In the genomic region with DNA sequence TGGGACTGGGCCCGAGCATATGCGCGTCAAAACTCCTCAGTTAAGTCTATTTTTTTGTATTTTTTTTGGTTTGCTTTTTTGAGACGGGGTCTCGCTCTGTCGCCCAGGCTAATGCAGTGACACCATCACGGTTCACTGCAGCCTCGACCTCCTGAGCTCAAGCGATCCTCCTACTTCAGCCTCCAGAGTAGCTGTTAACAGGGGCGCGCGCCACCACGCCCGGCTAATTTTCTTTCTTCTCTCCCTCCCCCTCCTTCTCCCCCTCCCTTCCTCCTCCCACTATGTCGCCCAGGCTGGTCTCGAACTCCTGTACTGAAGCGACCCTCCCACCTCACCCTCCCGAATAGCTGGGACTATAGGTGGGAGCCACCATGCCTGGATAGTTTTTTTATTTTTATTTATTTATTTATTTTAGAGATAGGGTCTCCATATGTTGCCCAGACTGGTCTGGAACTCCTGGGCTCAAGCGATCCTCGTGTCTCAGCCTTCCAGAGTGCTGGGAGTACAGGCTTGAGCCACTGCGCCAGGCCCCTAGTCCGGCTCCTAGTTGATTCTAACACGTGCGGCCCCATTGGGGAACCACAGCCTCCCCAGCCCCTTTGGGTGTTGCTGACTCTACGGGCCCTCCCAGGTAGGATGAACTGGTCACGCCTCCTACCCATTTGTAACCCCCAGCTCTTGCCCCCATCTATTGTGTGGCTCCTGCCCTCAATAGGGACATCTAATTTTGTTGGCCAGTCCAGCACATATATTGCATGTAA, we compare ENCODE assay signal across 9 cellular contexts. TPM values are rescaled to one million over a fixed set of nuclear protein-coding genes. Genes with fewer than 3 reads are reported as not detected.
DNase-seq lines count a peak whose midpoint lies in the region; ATAC-seq and TF ChIP-seq lines count a peak whose summit lies in the region.
"Had no signal": no experiment of that assay in that cellular context is flagged by ENCODE, and none has a peak within 500 bp of the region (broad histone marks: within the 10 kb centered on the region; RNA-seq: fewer than 3 reads in every experiment).

No MANE protein-coding gene starts in this region.

- peaks cover 42% of the 10 kb centered on the region for H3K4me1 ChIP-seq in mesenchymal stem cell (ENCODE audit: control insufficient read depth, insufficient read depth, low read depth, low read length)
- peaks cover 23% of the 10 kb centered on the region for H3K4me1 ChIP-seq in upper lobe of right lung

- H3K27ac ChIP-seq in mesenchymal stem cell (ENCODE audit: low read length, poor library complexity, severe bottlenecking) (peak overlapping the region; percentile 30), upper lobe of right lung (peak overlapping the region; percentile 92)

- intact Hi-C loops in MCF 10A (cut with micrococcal nuclease) (loop anchor here (1.0 kb wide), 3 partner anchors 19 to 55 kb away; a partner anchor contains a TSS), upper lobe of right lung (cut with DNase I) (no loop called here)

- H3K27me3 Mint-ChIP-seq in activated naive CD4-positive, alpha-beta T cell treated with anti-CD3 and anti-CD28 coated beads, Interleukin-2, amount 10 ng/mL, durations not matched to agents 7 days and 5 days = no peaks in the 10 kb centered on the region
- no peaks in the 10 kb centered on the region for H3K27me3 Mint-ChIP-seq in MCF 10A (ENCODE audit: insufficient read depth, unreplicated experiment)

- H2AFZ ChIP-seq in mesenchymal stem cell (ENCODE audit: low read depth, low read length) = no peak overlapping the region

- no peaks in the 10 kb centered on the region for H3K27me3 ChIP-seq in mesenchymal stem cell (ENCODE audit: control insufficient read depth in 1 of 2, insufficient read depth in 1 of 2, low read length in 2 of 2)
- H3K27me3 ChIP-seq in upper lobe of right lung = no peaks in the 10 kb centered on the region

- peaks cover 44% of the 10 kb centered on the region for H3K79me1 ChIP-seq in mesenchymal stem cell (replicated peaks; ENCODE audit: low read length, poor library complexity, severe bottlenecking)

- H3K14ac ChIP-seq in mesenchymal stem cell (ENCODE audit: low read length in 2 of 2) = no peak overlapping the region

- no peak overlapping the region for H2AK5ac ChIP-seq in mesenchymal stem cell (ENCODE audit: low read length, severe bottlenecking)

- no peak overlapping the region for H2BK12ac ChIP-seq in mesenchymal stem cell (ENCODE audit: low read length in 2 of 2)

- H4K91ac ChIP-seq in mesenchymal stem cell (ENCODE audit: low read length) = no peak overlapping the region

- peak overlapping the region; percentile 72 for H3K4me2 ChIP-seq in mesenchymal stem cell (ENCODE audit: low read length, poor library complexity, severe bottlenecking)

- H3K23ac ChIP-seq in mesenchymal stem cell (ENCODE audit: low read length in 2 of 2) = no peak overlapping the region

- H3K4me3 ChIP-seq in mesenchymal stem cell (ENCODE audit: insufficient read depth in 1 of 2, low read depth in 1 of 2, low read length in 2 of 2) (peak overlapping the region; percentile 60 to 86), upper lobe of right lung (peak overlapping the region; percentile 67)

- WGBS in mesenchymal stem cell = 51% methylated on average over 22 of the region's 26 CpGs

- peak overlapping the region; percentile 19 for H2BK15ac ChIP-seq in mesenchymal stem cell (ENCODE audit: low read depth, poor library complexity, severe bottlenecking)

- H3K36me3 ChIP-seq in mesenchymal stem cell (ENCODE audit: control insufficient read depth in 1 of 2, insufficient read depth in 2 of 2, low read depth in 1 of 2, low read length in 2 of 2) (peaks cover 0 to 10% of the 10 kb centered on the region in 2 experiments), upper lobe of right lung (no peaks in the 10 kb centered on the region)

- CTCF ChIA-PET in activated naive CD4-positive, alpha-beta T cell treated with anti-CD3 and anti-CD28 coated beads, Interleukin-2, amount 10 ng/mL, durations not matched to agents 7 days and 5 days (lab: Charles Lee) = interaction anchor here (0.6 kb wide), 1 partner anchor 58 kb away, joined by 3 read pairs; no protein-coding TSS in a partner anchor
- CTCF ChIA-PET in MCF 10A (lab: Yijun Ruan, JAX) = interaction anchor here (0.5 to 1.1 kb wide), 4 partner anchors 9 to 137 kb away, joined by 3 to 5 read pairs (median 4); no protein-coding TSS in a partner anchor

- ATAC-seq in upper lobe of right lung = no peak

- peak overlapping the region; percentile 84 for H3K4me3 Mint-ChIP-seq in activated naive CD4-positive, alpha-beta T cell treated with anti-CD3 and anti-CD28 coated beads, Interleukin-2, amount 10 ng/mL, durations not matched to agents 7 days and 5 days
- H3K4me3 Mint-ChIP-seq in MCF 10A (ENCODE audit: unreplicated experiment) = peak overlapping the region; percentile 94

- H2BK5ac ChIP-seq in mesenchymal stem cell (ENCODE audit: low read depth, low read length, poor library complexity, severe bottlenecking) = no peak overlapping the region

- H3K9me3 ChIP-seq in mesenchymal stem cell (ENCODE audit: control insufficient read depth, low read length) (no peaks in the 10 kb centered on the region), upper lobe of right lung (no peaks in the 10 kb centered on the region)

- H3K9ac ChIP-seq in mesenchymal stem cell (ENCODE audit: low read length) = peak overlapping the region; percentile 95

- no peak overlapping the region for H4K8ac ChIP-seq in mesenchymal stem cell (ENCODE audit: low read length)

- DNase-seq in activated naive CD4-positive, alpha-beta T cell treated with anti-CD3 and anti-CD28 coated beads, Interleukin-2, amount 10 ng/mL, durations not matched to agents 7 days and 5 days = no peak
- DNase-seq in activated naive CD4-positive, alpha-beta T cell treated with Interleukin-2 at 50 U/mL for 16 hours = no peak
- DNase-seq in MCF 10A (ENCODE audit: unreplicated experiment) (no peak), mesenchymal stem cell (no peak), upper lobe of right lung (no peak), GM10266 (ENCODE audit: extremely low spot score) (no peak), AG08396 (ENCODE audit: low spot score) (no peak), activated gamma-delta T cell (lab: John Stamatoyannopoulos, UW) (no peak)

- no peaks in the 10 kb centered on the region for H3K36me3 Mint-ChIP-seq in activated naive CD4-positive, alpha-beta T cell treated with anti-CD3 and anti-CD28 coated beads, Interleukin-2, amount 10 ng/mL, durations not matched to agents 7 days and 5 days
- peaks cover 21% of the 10 kb centered on the region for H3K36me3 Mint-ChIP-seq in MCF 10A (ENCODE audit: insufficient read depth, unreplicated experiment)

- no peak for TF ChIP-seq CTCF in MCF 10A (IDR thresholded peaks at IDR 0.05; ENCODE audit: unreplicated experiment)
- no peak for TF ChIP-seq CTCF in upper lobe of right lung (IDR thresholded peaks at IDR 0.05)
- no peak for TF ChIP-seq CTCF in GM10266 (IDR thresholded peaks at IDR 0.05; ENCODE audit: control insufficient read depth, insufficient read depth, low read depth, missing control alignments)

- peak overlapping the region in 1 of 2 experiments; percentile 60 for H3K4ac ChIP-seq in mesenchymal stem cell (ENCODE audit: low read depth in 1 of 2, low read length in 2 of 2)

- POLR2A ChIA-PET in MCF 10A (lab: Yijun Ruan, JAX) = interaction anchor here (0.6 to 2.3 kb wide), 13 partner anchors 13 to 194 kb away, joined by 3 to 27 read pairs (median 5); a partner anchor contains a TSS

- peak overlapping the region; percentile 91 for H3K27ac Mint-ChIP-seq in activated naive CD4-positive, alpha-beta T cell treated with anti-CD3 and anti-CD28 coated beads, Interleukin-2, amount 10 ng/mL, durations not matched to agents 7 days and 5 days
- peak overlapping the region; percentile 97 for H3K27ac Mint-ChIP-seq in MCF 10A (ENCODE audit: low read depth, unreplicated experiment)

- H3K4me1 Mint-ChIP-seq in activated naive CD4-positive, alpha-beta T cell treated with anti-CD3 and anti-CD28 coated beads, Interleukin-2, amount 10 ng/mL, durations not matched to agents 7 days and 5 days = peaks cover 39% of the 10 kb centered on the region
- peaks cover 17% of the 10 kb centered on the region for H3K4me1 Mint-ChIP-seq in MCF 10A (ENCODE audit: insufficient read depth, unreplicated experiment)

- H3K18ac ChIP-seq in mesenchymal stem cell (ENCODE audit: low read depth in 1 of 2, low read length in 2 of 2) = peak overlapping the region; percentile 48 to 74

- no peak overlapping the region for H2BK120ac ChIP-seq in mesenchymal stem cell (ENCODE audit: low read depth, low read length)

- TSS peak; percentile 53 for BruUV-seq in MCF 10A (replicated peaks; lab: Mats Ljungman, UMichigan)

- no peaks in the 10 kb centered on the region for H3K9me3 Mint-ChIP-seq in activated naive CD4-positive, alpha-beta T cell treated with anti-CD3 and anti-CD28 coated beads, Interleukin-2, amount 10 ng/mL, durations not matched to agents 7 days and 5 days
- H3K9me3 Mint-ChIP-seq in MCF 10A (ENCODE audit: unreplicated experiment) = no peaks in the 10 kb centered on the region

RNA-seq across cellular contexts. Expression of a gene that starts 0.8 kb away (rescaled TPM):
- total RNA-seq in MCF 10A (2022) (1.5 and 1.7 TPM in 2 replicates), upper lobe of right lung (1.6 TPM)
- 1.1 TPM for polyA plus RNA-seq in mesenchymal stem cell (2013, experiment 1 of 2)
- 1.5 TPM for polyA plus RNA-seq in mesenchymal stem cell (2013, experiment 2 of 2)

RNA-seq across cellular contexts. Expression of a gene that starts 5.4 kb away (rescaled TPM):
- 1,779 and 1,872 TPM in 2 replicates for total RNA-seq in MCF 10A (2022)
- 995 TPM for polyA plus RNA-seq in mesenchymal stem cell (2013, experiment 1 of 2)
- polyA plus RNA-seq in mesenchymal stem cell (2013, experiment 2 of 2) = 1,024 TPM
- 721 TPM for total RNA-seq in upper lobe of right lung

RNA-seq across cellular contexts. Expression of a gene that starts 13.8 kb away (rescaled TPM):
- total RNA-seq in MCF 10A (2022) = 0.63 and 0.98 TPM in 2 replicates
- polyA plus RNA-seq in mesenchymal stem cell (2013, experiment 1 of 2) = not detected
- not detected for polyA plus RNA-seq in mesenchymal stem cell (2013, experiment 2 of 2)
- total RNA-seq in upper lobe of right lung = 0.55 TPM
- total RNA-seq: RPMI7951 had no signal

RNA-seq across cellular contexts. Expression of a gene that starts 19.1 kb away (rescaled TPM):
- total RNA-seq in MCF 10A (2022) = 3.2 and 3.9 TPM in 2 replicates
- 0.17 TPM for polyA plus RNA-seq in mesenchymal stem cell (2013, experiment 1 of 2)
- 0.18 TPM for polyA plus RNA-seq in mesenchymal stem cell (2013, experiment 2 of 2)
- total RNA-seq in upper lobe of right lung = 1.4 TPM

RNA-seq across cellular contexts. Expression of a gene that starts 26.8 kb away (rescaled TPM):
- total RNA-seq in MCF 10A (2022) (14.6 and 18.1 TPM in 2 replicates), upper lobe of right lung (9.5 TPM)
- polyA plus RNA-seq in mesenchymal stem cell (2013, experiment 1 of 2) = 7.7 TPM
- 8.3 TPM for polyA plus RNA-seq in mesenchymal stem cell (2013, experiment 2 of 2)
